In genomic region chr6:112701201-112701600, GRCh38 we compare ENCODE assay signal across 14 cellular contexts.
DNase-seq lines count a peak whose midpoint lies in the region; ATAC-seq and TF ChIP-seq lines count a peak whose summit lies in the region.
"Had no signal": no experiment of that assay in that cellular context is flagged by ENCODE, and none has a peak within 500 bp of the region (broad histone marks: within the 10 kb centered on the region; RNA-seq: fewer than 3 reads in every experiment).

No MANE protein-coding gene starts in this region.

- H3K27me3 ChIP-seq in right atrium auricular region = no peaks in the 10 kb centered on the region
- no peaks in the 10 kb centered on the region for H3K27me3 ChIP-seq in thyroid gland
- H3K27me3 ChIP-seq: upper lobe of right lung had no signal

- ATAC-seq in Right ventricle myocardium inferior = peak; percentile 44
- ATAC-seq in GM21528 (IDR thresholded peaks at IDR 0.05; ENCODE audit: low FRiP score, unreplicated experiment) = no peak
- ATAC-seq: upper lobe of right lung had no signal

- H3K4me3 ChIP-seq in right atrium auricular region = no peak overlapping the region
- no peak overlapping the region for H3K4me3 ChIP-seq in foreskin fibroblast (ENCODE audit: low read depth in 1 of 2, low read length in 2 of 2)
- H3K4me3 ChIP-seq in thyroid gland (replicated peaks in 1 of 3) = no peak overlapping the region
- H3K4me3 ChIP-seq: upper lobe of right lung had no signal

- TF ChIP-seq CTCF in right atrium auricular region (IDR thresholded peaks at IDR 0.05) (no peak), foreskin fibroblast (IDR thresholded peaks at IDR 0.05; ENCODE audit: low read depth, low read length) (no peak), thyroid gland (IDR thresholded peaks at IDR 0.05) (no peak), progenitor cell of endocrine pancreas (IDR thresholded peaks at IDR 0.05; ENCODE audit: unreplicated experiment) (no peak)

- H3K27ac ChIP-seq in right atrium auricular region (no peak overlapping the region), thyroid gland (no peak overlapping the region), caudate nucleus (ENCODE audit: low read depth, low read length) (no peak overlapping the region)
- H3K27ac ChIP-seq: RWPE1, upper lobe of right lung had no signal

- H3K9me3 ChIP-seq in right atrium auricular region = no peaks in the 10 kb centered on the region
- no peaks in the 10 kb centered on the region for H3K9me3 ChIP-seq in thyroid gland
- H3K9me3 ChIP-seq: upper lobe of right lung had no signal

- H3K36me3 ChIP-seq in right atrium auricular region (no peaks in the 10 kb centered on the region), thyroid gland (no peaks in the 10 kb centered on the region)
- H3K36me3 ChIP-seq: upper lobe of right lung had no signal

- H3K27ac Mint-ChIP-seq in progenitor cell of endocrine pancreas = no peak overlapping the region

- H3K4me1 Mint-ChIP-seq in progenitor cell of endocrine pancreas (ENCODE audit: low read depth) = no peaks in the 10 kb centered on the region

- no peaks in the 10 kb centered on the region for H3K36me3 Mint-ChIP-seq in progenitor cell of endocrine pancreas (ENCODE audit: insufficient read depth)

- no peaks in the 10 kb centered on the region for H3K27me3 Mint-ChIP-seq in progenitor cell of endocrine pancreas

- DNase-seq in Right ventricle myocardium inferior (ENCODE audit: missing footprints) = no peak
- DNase-seq in right atrium auricular region (ENCODE audit: low spot score) = no peak
- DNase-seq in NCI-H524 treated with DMSO at 0.1 percent for 48 hours (lab: John Stamatoyannopoulos, UW) = peak; percentile 52
- DNase-seq in foreskin fibroblast = peak; percentile 45 to 72
- DNase-seq in thyroid gland = peak; percentile 30 to 59
- DNase-seq in progenitor cell of endocrine pancreas (ENCODE audit: low spot score, unreplicated experiment) = no peak
- no peak for DNase-seq in caudate nucleus (lab: John Stamatoyannopoulos, UW)
- DNase-seq: activated naive CD4-positive, alpha-beta T cell treated with Interleukin-2 at 50 U/mL for 16 hours; H7; kidney; NCI-H1694; upper lobe of right lung had no signal

- H3K4me1 ChIP-seq in right atrium auricular region = no peaks in the 10 kb centered on the region
- H3K4me1 ChIP-seq in thyroid gland = no peaks in the 10 kb centered on the region
- H3K4me1 ChIP-seq: upper lobe of right lung had no signal

- 45 to 64% methylated on average over 4 to 5 of the region's 5 CpGs for WGBS in thyroid gland, 2 donors

- H3K4me3 Mint-ChIP-seq in progenitor cell of endocrine pancreas (ENCODE audit: low read depth) = no peak overlapping the region

- intact Hi-C loops in Right ventricle myocardium inferior (cut with DNase I) = no loop called here
- intact Hi-C loops in thyroid gland (cut with DNase I) = no loop called here

- no peak for TF ChIP-seq POLR2A in thyroid gland (IDR thresholded peaks at IDR 0.05)

- no peaks in the 10 kb centered on the region for H3K9me3 Mint-ChIP-seq in progenitor cell of endocrine pancreas (ENCODE audit: low read depth)

Comparison
In these comparisons a context has a peak if more than half of its experiments do, and no peak if none do; other contexts are left out.
1. DNase-seq: peak in NCI-H524 treated with DMSO at 0.1 percent for 48 hours (single experiment), foreskin fibroblast (2 of 2) and thyroid gland (2 of 2); none in Right ventricle myocardium inferior (single experiment), right atrium auricular region (single experiment), progenitor cell of endocrine pancreas (single experiment) and caudate nucleus (0 of 61).